Comparison of ENCODE assay signal across 1 cellular context in genomic region chr7:67301667-67302066, GRCh38.
TF ChIP-seq lines count a peak whose summit lies in the region.

No MANE protein-coding gene starts in this region.

TF ChIP-seq in SK-N-SH, 30 proteins besides CTCF, POLR2A, EP300 and RAD21 (continued from another document):
- TF ChIP-seq REST (IDR thresholded peaks at IDR 0.05; ENCODE audit: low read depth, low read length), result no peak
- no peak for TF ChIP-seq SMC3 (IDR thresholded peaks at IDR 0.05; ENCODE audit: low read depth, low read length)
- no peak for TF ChIP-seq POLR2AphosphoS5 (IDR thresholded peaks at IDR 0.05; ENCODE audit: low read depth, low read length)
- TF ChIP-seq TAF1 (IDR thresholded peaks at IDR 0.05; ENCODE audit: borderline replicate concordance, low read depth, low read length), result no peak
- TF ChIP-seq ZBTB33 (IDR thresholded peaks at IDR 0.05; ENCODE audit: borderline replicate concordance, low read depth), result no peak
- no peak for TF ChIP-seq TCF12 (IDR thresholded peaks at IDR 0.05)
- no peak for TF ChIP-seq RXRA (IDR thresholded peaks at IDR 0.05; ENCODE audit: borderline replicate concordance, low read depth)
